In genomic region chr3:46672349-46672695, GRCh38 we compare ENCODE assay signal across 19 cellular contexts. TPM values are rescaled to one million over a fixed set of nuclear protein-coding genes. Genes with fewer than 3 reads are reported as not detected.
DNase-seq lines count a peak whose midpoint lies in the region; ATAC-seq and TF ChIP-seq lines count a peak whose summit lies in the region.
"Had no signal": no experiment of that assay in that cellular context is flagged by ENCODE, and none has a peak within 500 bp of the region (broad histone marks: within the 10 kb centered on the region; RNA-seq: fewer than 3 reads in every experiment).

No MANE protein-coding gene starts in this region.

- H3K4me3 Mint-ChIP-seq in T-helper 17 cell (no peak overlapping the region), MCF 10A (ENCODE audit: unreplicated experiment) (no peak overlapping the region)
- H3K4me3 Mint-ChIP-seq: HFFc6 had no signal

- ATAC-seq in left ventricle myocardium superior (no peak), heart right ventricle (no peak), T-helper 17 cell (no peak)

- CTCF ChIA-PET in MCF 10A (lab: Yijun Ruan, JAX) = interaction anchor here (0.6 to 4.1 kb wide), 2 partner anchors 184 to 1210 kb away, joined by 3 to 18 read pairs; no protein-coding TSS in a partner anchor

- H4K8ac ChIP-seq in neuronal stem cell (ENCODE audit: low read depth, low read length) = no peak overlapping the region

- H3K27me3 Mint-ChIP-seq in T-helper 17 cell (no peaks in the 10 kb centered on the region), MCF 10A (ENCODE audit: insufficient read depth, unreplicated experiment) (no peaks in the 10 kb centered on the region)

- intact Hi-C loops in left ventricle myocardium superior (cut with micrococcal nuclease) = no loop called here
- intact Hi-C loops in heart right ventricle (cut with DNase I) = no loop called here
- intact Hi-C loops in MCF 10A (cut with micrococcal nuclease) = no loop called here

- DNase-seq in left ventricle myocardium superior (peak; percentile 9), heart right ventricle (no peak), T-helper 17 cell (peak in 2 of 3 donors; percentile 1 to 2), neuronal stem cell (ENCODE audit: low spot score) (no peak), ureter (ENCODE audit: low spot score) (peak; percentile 34), MCF 10A (ENCODE audit: unreplicated experiment) (no peak), NCI-H2081 (lab: John Stamatoyannopoulos, UW) (no peak)
- DNase-seq: AML-193, DMS79 treated with DMSO at 0.1 percent for 48 hours, HFFc6, NCI-H1417 treated with DMSO at 0.1 percent for 48 hours, NCI-H187 treated with DMSO at 0.1 percent for 48 hours, NCI-H226, NCI-H524, RPMI8226 had no signal

- peak overlapping the region; percentile 61 for H2AK5ac ChIP-seq in neuronal stem cell (ENCODE audit: low read depth, low read length)

- POLR2A ChIA-PET in MCF 10A (lab: Yijun Ruan, JAX) = no interaction called here

- H3K14ac ChIP-seq in neuronal stem cell (ENCODE audit: low read length) = peak overlapping the region; percentile 25

- peaks cover 3% of the 10 kb centered on the region for H3K36me3 Mint-ChIP-seq in T-helper 17 cell (ENCODE audit: low read depth)
- peaks cover 45% of the 10 kb centered on the region for H3K36me3 Mint-ChIP-seq in MCF 10A (ENCODE audit: insufficient read depth, unreplicated experiment)

- peaks cover 2 to 35% (median 16%) of the 10 kb centered on the region in 9 donors for H3K4me1 ChIP-seq in heart right ventricle
- peaks cover 0 to 10% of the 10 kb centered on the region in 2 donors for H3K4me1 ChIP-seq in neuronal stem cell (ENCODE audit: control insufficient read depth in 2 of 2, insufficient read depth in 1 of 2, low read depth in 1 of 2, low read length in 2 of 2)
- H3K4me1 ChIP-seq: SJSA1 had no signal

- no peak overlapping the region for H2AFZ ChIP-seq in neuronal stem cell (ENCODE audit: low read length)

- H3K4ac ChIP-seq in neuronal stem cell (ENCODE audit: low read length) = no peak overlapping the region

- H3K4me3 ChIP-seq in heart right ventricle = no peak overlapping the region
- H3K4me3 ChIP-seq in neuronal stem cell (ENCODE audit: low read length in 2 of 2) = no peak overlapping the region
- H3K4me3 ChIP-seq: SJSA1 had no signal

- no peak overlapping the region for H4K91ac ChIP-seq in neuronal stem cell (ENCODE audit: low read depth, low read length, poor library complexity)

- WGBS in heart right ventricle, 2 donors = 92% methylated on average over 6 of the region's 6 CpGs
- no CpG with 5 or more reads among the region's 6 CpGs for WGBS in neuronal stem cell (ENCODE audit: extremely low coverage in 2 of 2, insufficient read length in 2 of 2, insufficient replicate concordance in 1 of 2), 2 donors

- no peak overlapping the region for H2BK15ac ChIP-seq in neuronal stem cell (ENCODE audit: low read length)

- no peaks in the 10 kb centered on the region for H3K9me3 Mint-ChIP-seq in MCF 10A (ENCODE audit: unreplicated experiment)
- H3K9me3 Mint-ChIP-seq: HFFc6 had no signal

- H3K27me3 ChIP-seq in heart right ventricle = no peaks in the 10 kb centered on the region
- no peaks in the 10 kb centered on the region for H3K27me3 ChIP-seq in neuronal stem cell (ENCODE audit: control insufficient read depth in 3 of 3, insufficient read depth in 3 of 3, low read depth in 1 of 3, low read length in 3 of 3)
- H3K27me3 ChIP-seq: SJSA1 had no signal

- H3K27ac ChIP-seq in heart right ventricle (no peak overlapping the region), neuronal stem cell (replicated peaks; ENCODE audit: low read length) (no peak overlapping the region)
- H3K27ac ChIP-seq: C4-2B, KMS-11, SJSA1 had no signal

- H3K23ac ChIP-seq in neuronal stem cell (ENCODE audit: low read depth, low read length, poor library complexity) = no peak overlapping the region

- no peak overlapping the region for H2BK5ac ChIP-seq in neuronal stem cell (ENCODE audit: low read length)

- no TSS peak for BruUV-seq in MCF 10A (replicated peaks; lab: Mats Ljungman, UMichigan)

- H3K4me1 Mint-ChIP-seq in T-helper 17 cell = peaks cover 5% of the 10 kb centered on the region
- no peaks in the 10 kb centered on the region for H3K4me1 Mint-ChIP-seq in MCF 10A (ENCODE audit: insufficient read depth, unreplicated experiment)

- H2BK120ac ChIP-seq in neuronal stem cell (ENCODE audit: low read depth, low read length) = no peak overlapping the region

- no peak overlapping the region for H3K9ac ChIP-seq in neuronal stem cell (ENCODE audit: low read depth, low read length, poor library complexity)
- H3K9ac ChIP-seq: KMS-11 had no signal

- H3K27ac Mint-ChIP-seq in T-helper 17 cell = no peak overlapping the region
- no peak overlapping the region for H3K27ac Mint-ChIP-seq in MCF 10A (ENCODE audit: low read depth, unreplicated experiment)
- H3K27ac Mint-ChIP-seq: HFFc6 had no signal

- H3K9me3 ChIP-seq in heart right ventricle = no peaks in the 10 kb centered on the region
- no peaks in the 10 kb centered on the region for H3K9me3 ChIP-seq in T-helper 17 cell (ENCODE audit: control insufficient read depth, low read length, poor library complexity, severe bottlenecking)
- H3K9me3 ChIP-seq in neuronal stem cell (replicated peaks in 1 of 2; ENCODE audit: control insufficient read depth in 2 of 2, insufficient read depth in 1 of 2, low read depth in 1 of 2, low read length in 2 of 2) = no peaks in the 10 kb centered on the region
- H3K9me3 ChIP-seq: SJSA1 had no signal

- H2BK12ac ChIP-seq in neuronal stem cell (ENCODE audit: low read length) = no peak overlapping the region

- TF ChIP-seq CTCF in heart right ventricle (IDR thresholded peaks at IDR 0.05) (no peak), MCF 10A (IDR thresholded peaks at IDR 0.05; ENCODE audit: unreplicated experiment) (no peak)

- peaks cover 0 to 69% (median 5%) of the 10 kb centered on the region in 9 donors for H3K36me3 ChIP-seq in heart right ventricle
- H3K36me3 ChIP-seq in neuronal stem cell (replicated peaks in 1 of 2; ENCODE audit: control insufficient read depth in 2 of 2, insufficient read depth in 2 of 2, low read length in 2 of 2) = no peaks in the 10 kb centered on the region
- H3K36me3 ChIP-seq: SJSA1 had no signal

- no peak overlapping the region for H3K4me2 ChIP-seq in neuronal stem cell (ENCODE audit: insufficient read depth, low read length, poor library complexity, severe bottlenecking)
- H3K4me2 ChIP-seq: KMS-11 had no signal

- no peak overlapping the region for H3K18ac ChIP-seq in neuronal stem cell (ENCODE audit: low read length)

- peaks cover 2% of the 10 kb centered on the region for H3K79me1 ChIP-seq in neuronal stem cell (ENCODE audit: low read depth, low read length)

RNA-seq across cellular contexts. Expression of gene ALS2CL, which starts 21.2 kb away (rescaled TPM):
- 33.1 TPM for total RNA-seq in left ventricle myocardium superior
- total RNA-seq in heart right ventricle = 10 to 100 TPM; 16.3 to 41.6 (median 21.6) TPM
- 100 to 1,000 TPM in 1 of 2 donors, 10 to 100 TPM in 1; 15.6 to 102 TPM for polyA plus RNA-seq in heart right ventricle
- 10 to 100 TPM; 21.1 to 38.4 TPM for total RNA-seq in T-helper 17 cell
- polyA plus RNA-seq in neuronal stem cell (2013, experiment 1 of 2) = 0.78 TPM
- polyA plus RNA-seq in neuronal stem cell (2013, experiment 2 of 2) = 0.60 TPM
- total RNA-seq in ureter = 64.5 TPM
- 93.6 and 95.5 TPM in 2 replicates for total RNA-seq in MCF 10A (2022)

RNA-seq across cellular contexts. Expression of gene TMIE, which starts 28.9 kb away (rescaled TPM):
- 0.74 TPM for total RNA-seq in left ventricle myocardium superior
- total RNA-seq in heart right ventricle = 1 to 10 TPM in 1 of 10 donors, under 1 TPM in 8, not detected in 1; 0.21 to 1.1 (median 0.48) TPM
- 1 to 10 TPM in 1 of 2 donors, under 1 TPM in 1; 0.39 to 1.2 TPM for polyA plus RNA-seq in heart right ventricle
- total RNA-seq in T-helper 17 cell = 1 to 10 TPM in 1 of 2 donors, under 1 TPM in 1; 0.86 to 1.3 TPM
- 0.26 TPM for polyA plus RNA-seq in neuronal stem cell (2013, experiment 1 of 2)
- 0.30 TPM for polyA plus RNA-seq in neuronal stem cell (2013, experiment 2 of 2)
- total RNA-seq in ureter = 1.0 TPM
- 0.26 and 1.0 TPM in 2 replicates for total RNA-seq in MCF 10A (2022)
- total RNA-seq: HFFc6, SJSA1 had no signal

RNA-seq across cellular contexts. Expression of gene PRSS50, which starts 45.3 kb away (rescaled TPM):
- total RNA-seq in left ventricle myocardium superior (0.10 TPM), heart right ventricle (under 1 TPM in 8 of 10 donors, not detected in 2; 0.09 to 0.37 (median 0.25) TPM), T-helper 17 cell (not detected), ureter (1.6 TPM), MCF 10A (2022) (not detected in 2 replicates)
- polyA plus RNA-seq in heart right ventricle = under 1 TPM; 0.43 to 0.88 TPM
- 0.64 TPM for polyA plus RNA-seq in neuronal stem cell (2013, experiment 1 of 2)
- polyA plus RNA-seq in neuronal stem cell (2013, experiment 2 of 2) = 0.57 TPM
- total RNA-seq: HFFc6, SJSA1 had no signal

RNA-seq across cellular contexts. Expression of gene FAM240A, which starts 60.0 kb away (rescaled TPM):
- total RNA-seq in left ventricle myocardium superior (not detected), heart right ventricle (under 1 TPM in 1 of 10 donors, not detected in 9; 0.19 TPM), T-helper 17 cell (not detected), ureter (not detected), MCF 10A (2022) (not detected in 2 replicates)
- polyA plus RNA-seq in heart right ventricle = not detected
- polyA plus RNA-seq in neuronal stem cell (2013, experiment 1 of 2) = not detected
- not detected for polyA plus RNA-seq in neuronal stem cell (2013, experiment 2 of 2)
- total RNA-seq: H1, HFFc6, SJSA1 had no signal

Comparison
In these comparisons a context has a peak if more than half of its experiments do, and no peak if none do; other contexts are left out.
1. DNase-seq: peak in left ventricle myocardium superior (single experiment), T-helper 17 cell (2 of 3) and ureter (single experiment); none in heart right ventricle (0 of 2), neuronal stem cell (single experiment), MCF 10A (single experiment) and NCI-H2081 (0 of 2).